ENCODE assay signal across 20 cellular contexts in genomic region chr1:24902471-24902891, GRCh38. TPM values are rescaled to one million over a fixed set of nuclear protein-coding genes. Genes with fewer than 3 reads are reported as not detected.
A peak's percentile ranks its signal among the peaks of the same experiment; 100 is the strongest.
DNase-seq lines count a peak whose midpoint lies in the region; ATAC-seq, FAIRE-seq and TF ChIP-seq lines count a peak whose summit lies in the region.
"Had no signal": no experiment of that assay in that cellular context is flagged by ENCODE, and none has a peak within 500 bp of the region (broad histone marks: within the 10 kb centered on the region; RNA-seq: fewer than 3 reads in every experiment).

No MANE protein-coding gene starts in this region.

- peak overlapping the region; percentile 17 for H3K4me3 Mint-ChIP-seq in activated CD8-positive, alpha-beta T cell treated with anti-CD3 and anti-CD28 coated beads for 36 hours
- H3K4me3 Mint-ChIP-seq in WTC11, result no peak overlapping the region
- H3K4me3 Mint-ChIP-seq: activated naive CD4-positive, alpha-beta T cell treated with anti-CD3 and anti-CD28 coated beads, Interleukin-2, amount 50 U/mL, for 24 hours; T-cell had no signal

- H3K36me3 Mint-ChIP-seq in activated CD8-positive, alpha-beta T cell treated with anti-CD3 and anti-CD28 coated beads for 36 hours (ENCODE audit: low read depth), result peaks cover 54% of the 10 kb centered on the region
- no peaks in the 10 kb centered on the region for H3K36me3 Mint-ChIP-seq in WTC11
- H3K36me3 Mint-ChIP-seq: activated naive CD4-positive, alpha-beta T cell treated with anti-CD3 and anti-CD28 coated beads, Interleukin-2, amount 50 U/mL, for 24 hours had no signal

- H4K20me1 ChIP-seq in HepG2 (ENCODE audit: insufficient read depth, low read length), result no peaks in the 10 kb centered on the region

- no TSS peak for BruUV-seq in HepG2 (replicated peaks; lab: Mats Ljungman, UMichigan)

- H3K9ac ChIP-seq in HepG2 (ENCODE audit: insufficient read depth, low read depth, low read length) (no peak overlapping the region), kidney (ENCODE audit: low read length in 2 of 2) (no peak overlapping the region)
- H3K9ac ChIP-seq: KMS-11 had no signal

- DNase-seq in right lobe of liver (peak; percentile 11 to 37 (median 35)), HepG2 (ENCODE audit: low spot score) (no peak), kidney (peak; percentile 59), stomach (peak; percentile 19), WTC11 (ENCODE audit: low spot score) (no peak)
- DNase-seq in activated CD8-positive, alpha-beta T cell treated with anti-CD3 and anti-CD28 coated beads for 36 hours, result no peak
- DNase-seq: AML-193, brain microvascular endothelial cell, Calu3, dermis blood vessel endothelial cell, foreskin keratinocyte, NCI-H2029 treated with DMSO at 0.1 percent for 48 hours, NCI-H510A treated with DMSO at 0.1 percent for 48 hours had no signal

- H3K4me1 ChIP-seq in right lobe of liver (no peaks in the 10 kb centered on the region), HepG2 (ENCODE audit: insufficient read depth, low read length) (no peaks in the 10 kb centered on the region; the same call in 1 of the 2 replicates), kidney (ENCODE audit: control insufficient read depth in 1 of 2, insufficient read depth in 1 of 2, low read depth in 1 of 2, low read length in 2 of 2) (no peaks in the 10 kb centered on the region), stomach (peaks cover 0 to 10% (median 0%) of the 10 kb centered on the region in 4 donors)
- H3K4me1 ChIP-seq: foreskin keratinocyte, vagina had no signal

- no peaks in the 10 kb centered on the region for H3K9me3 ChIP-seq in right lobe of liver
- no peaks in the 10 kb centered on the region for H3K9me3 ChIP-seq in HepG2 (ENCODE audit: low read length)
- no peaks in the 10 kb centered on the region for H3K9me3 ChIP-seq in kidney (ENCODE audit: control insufficient read depth in 1 of 2, low read length in 2 of 2)
- H3K9me3 ChIP-seq in stomach, result no peaks in the 10 kb centered on the region
- H3K9me3 ChIP-seq: vagina had no signal

- H3K27ac ChIP-seq in right lobe of liver, result no peak overlapping the region
- no peak overlapping the region for H3K27ac ChIP-seq in HepG2 (ENCODE audit: extremely low read length, insufficient read depth, low read length)
- no peak overlapping the region for H3K27ac ChIP-seq in kidney (ENCODE audit: low read depth in 2 of 2, low read length in 2 of 2)
- no peak overlapping the region for H3K27ac ChIP-seq in stomach
- H3K27ac ChIP-seq: brain microvascular endothelial cell, epithelial cell of prostate, foreskin keratinocyte, KMS-11, vagina had no signal

- H3K4me1 Mint-ChIP-seq in activated CD8-positive, alpha-beta T cell treated with anti-CD3 and anti-CD28 coated beads for 36 hours (ENCODE audit: low read depth), result peaks cover 44% of the 10 kb centered on the region
- H3K4me1 Mint-ChIP-seq in WTC11, result peaks cover 7% of the 10 kb centered on the region

- CTCF ChIA-PET in HepG2 (lab: Yijun Ruan, JAX; ENCODE audit: low intra/inter-chr PET ratio, low total read pairs) (no interaction called here), WTC11 (lab: Charles Lee) (interaction anchor here (1.2 kb wide), 1 partner anchor 72 kb away, joined by 3 read pairs; no protein-coding TSS in a partner anchor)
- CTCF ChIA-PET in activated CD8-positive, alpha-beta T cell treated with anti-CD3 and anti-CD28 coated beads for 36 hours (lab: Charles Lee), result no interaction called here

- H3K4me2 ChIP-seq in HepG2 (ENCODE audit: low read depth, low read length), result no peak overlapping the region
- H3K4me2 ChIP-seq: KMS-11 had no signal

- in situ Hi-C loops in HepG2 (cut with HindIII; ENCODE audit: extremely low pct_ligation_motif_present, low pct_unique_long_range_greater_than_20kb), result no loop called here

- no peak for TF ChIP-seq CTCF in right lobe of liver (IDR thresholded peaks at IDR 0.05)
- no peak for TF ChIP-seq CTCF in HepG2 (CRISPR knock-in tag; IDR thresholded peaks at IDR 0.05)
- no peak for TF ChIP-seq CTCF in activated CD8-positive, alpha-beta T cell treated with anti-CD3 and anti-CD28 coated beads for 36 hours (IDR thresholded peaks at IDR 0.05)
- no peak for TF ChIP-seq CTCF in kidney (IDR thresholded peaks at IDR 0.05; ENCODE audit: borderline replicate concordance, extremely low read depth, insufficient read depth)
- TF ChIP-seq CTCF in stomach (IDR thresholded peaks at IDR 0.05), result no peak
- TF ChIP-seq CTCF in WTC11 (IDR thresholded peaks at IDR 0.05), result no peak

- H3K36me3 ChIP-seq in right lobe of liver, result no peaks in the 10 kb centered on the region
- no peaks in the 10 kb centered on the region for H3K36me3 ChIP-seq in HepG2 (replicated peaks in 1 of 2; ENCODE audit: control insufficient read depth in 1 of 2, insufficient read depth in 2 of 2, low read length in 2 of 2)
- H3K36me3 ChIP-seq in kidney (ENCODE audit: control insufficient read depth in 1 of 2, insufficient read depth in 2 of 2, low read length in 2 of 2), result no peaks in the 10 kb centered on the region
- peaks cover 0 to 56% (median 4%) of the 10 kb centered on the region in 4 donors for H3K36me3 ChIP-seq in stomach
- H3K36me3 ChIP-seq: vagina had no signal

- no peaks in the 10 kb centered on the region for H3K27me3 Mint-ChIP-seq in activated CD8-positive, alpha-beta T cell treated with anti-CD3 and anti-CD28 coated beads for 36 hours
- no peaks in the 10 kb centered on the region for H3K27me3 Mint-ChIP-seq in WTC11 (ENCODE audit: low read depth)
- H3K27me3 Mint-ChIP-seq: activated naive CD4-positive, alpha-beta T cell treated with anti-CD3 and anti-CD28 coated beads, Interleukin-2, amount 50 U/mL, for 24 hours; T-cell had no signal

- H3K79me2 ChIP-seq in HepG2 (ENCODE audit: insufficient read depth, low read length), result no peaks in the 10 kb centered on the region

- no peak overlapping the region for H2AFZ ChIP-seq in HepG2 (ENCODE audit: low read length)

- FAIRE-seq in HepG2 (lab: Jason Lieb, UNC), result no peak
- FAIRE-seq in kidney (lab: Jason Lieb, UNC), result no peak

- no peak overlapping the region for H3K4me3 ChIP-seq in right lobe of liver
- H3K4me3 ChIP-seq in HepG2 (replicated peaks in 1 of 3; ENCODE audit: insufficient read depth in 1 of 3, low read depth in 2 of 3, low read length in 3 of 3), result no peak overlapping the region
- no peak overlapping the region for H3K4me3 ChIP-seq in kidney (ENCODE audit: low read length in 2 of 2)
- no peak overlapping the region for H3K4me3 ChIP-seq in stomach
- H3K4me3 ChIP-seq: vagina had no signal

- ATAC-seq in right lobe of liver (no peak), HepG2 (no peak), WTC11 (no peak), GM19023 (IDR thresholded peaks at IDR 0.05; ENCODE audit: unreplicated experiment) (no peak)
- ATAC-seq in activated CD8-positive, alpha-beta T cell treated with anti-CD3 and anti-CD28 coated beads for 36 hours, result no peak
- ATAC-seq: foreskin keratinocyte, Right ventricle myocardium inferior, T-cell had no signal

- TF ChIP-seq POLR2A in right lobe of liver (IDR thresholded peaks at IDR 0.05) (no peak), HepG2 (IDR thresholded peaks at IDR 0.05; ENCODE audit: insufficient read depth in 1 of 2, low read depth in 2 of 2, low read length in 2 of 2) (no peak), stomach (IDR thresholded peaks at IDR 0.05) (no peak)

- POLR2A ChIA-PET in HepG2 (lab: Yijun Ruan, JAX) (no interaction called here), WTC11 (lab: Charles Lee) (no interaction called here)
- POLR2A ChIA-PET in activated CD8-positive, alpha-beta T cell treated with anti-CD3 and anti-CD28 coated beads for 36 hours (lab: Charles Lee), result interaction anchor here (0.5 to 1.8 kb wide), 3 partner anchors 10 to 46 kb away, joined by 3 to 7 read pairs (median 3); no protein-coding TSS in a partner anchor

- no peak overlapping the region for H3K27ac Mint-ChIP-seq in activated CD8-positive, alpha-beta T cell treated with anti-CD3 and anti-CD28 coated beads for 36 hours
- no peak overlapping the region for H3K27ac Mint-ChIP-seq in WTC11
- H3K27ac Mint-ChIP-seq: activated naive CD4-positive, alpha-beta T cell treated with anti-CD3 and anti-CD28 coated beads, Interleukin-2, amount 50 U/mL, for 24 hours; T-cell had no signal

- intact Hi-C loops in right lobe of liver (cut with DNase I) (loop anchor here in 1 of 2 donors (10.0 kb wide), 1 partner anchor 48 kb away; no protein-coding TSS in a partner anchor), HepG2 (cut with micrococcal nuclease; ENCODE audit: unreplicated experiment) (no loop called here), kidney (cut with DNase I) (no loop called here), stomach (cut with DNase I; ENCODE audit: low total_unique reads) (no loop called here)
- intact Hi-C loops in activated CD8-positive, alpha-beta T cell treated with anti-CD3 and anti-CD28 coated beads for 36 hours (cut with micrococcal nuclease), result no loop called here

- H3K9me3 Mint-ChIP-seq in activated CD8-positive, alpha-beta T cell treated with anti-CD3 and anti-CD28 coated beads for 36 hours, result no peaks in the 10 kb centered on the region
- no peaks in the 10 kb centered on the region for H3K9me3 Mint-ChIP-seq in WTC11
- H3K9me3 Mint-ChIP-seq: activated naive CD4-positive, alpha-beta T cell treated with anti-CD3 and anti-CD28 coated beads, Interleukin-2, amount 50 U/mL, for 24 hours; T-cell had no signal

- TF ChIP-seq EP300 in HepG2 (IDR thresholded peaks at IDR 0.05; ENCODE audit: low read depth in 2 of 2, low read length in 2 of 2), result no peak
- TF ChIP-seq EP300 in HepG2 (CRISPR knock-in tag; IDR thresholded peaks at IDR 0.05; ENCODE audit: borderline replicate concordance), result no peak
- TF ChIP-seq EP300 in stomach (IDR thresholded peaks at IDR 0.05), result no peak

- no peak for TF ChIP-seq RAD21 in HepG2 (CRISPR knock-in tag; IDR thresholded peaks at IDR 0.05)

- H3K27me3 ChIP-seq in right lobe of liver (no peaks in the 10 kb centered on the region), HepG2 (ENCODE audit: control insufficient read depth in 1 of 2, insufficient read depth in 2 of 2, low read length in 2 of 2) (peaks cover 3 to 19% of the 10 kb centered on the region in 2 experiments; a peak in 4 of 5 replicates), stomach (peaks cover 0 to 60% (median 6%) of the 10 kb centered on the region in 3 donors)
- H3K27me3 ChIP-seq: brain microvascular endothelial cell, vagina had no signal

- WGBS in right lobe of liver (ENCODE audit: insufficient coverage, low coverage, low lambda C conversion rate, missing lambda C conversion rate), result 93% methylated on average over 12 of the region's 22 CpGs
- 79% methylated on average over 22 of the region's 22 CpGs for WGBS in HepG2 (ENCODE audit: low lambda C conversion rate)
- WGBS in stomach, 5 donors, result 93 to 96% (median 94%) methylated on average over 18 to 22 of the region's 22 CpGs

RNA-seq across cellular contexts. Expression of gene RUNX3, which starts 27.6 kb away (rescaled TPM):
- 1 to 10 TPM in 3 of 6 experiments, under 1 TPM in 3; 0.46 to 3.1 (median 0.84) TPM for total RNA-seq in right lobe of liver
- total RNA-seq in HepG2 (2016; rRNA removed; fragmentation: Illumina TruSeq; extraction: Trizol), result 0.04 TPM in 1 of 2 replicates, not detected in the other
- total RNA-seq in HepG2 (2016; cell fraction: cytosol; rRNA removed; fragmentation: Illumina TruSeq; extraction: Trizol; ENCODE audit: low read depth), result not detected in 2 replicates
- total RNA-seq in HepG2 (2016; cell fraction: insoluble cytoplasmic fraction; rRNA removed; fragmentation: Illumina TruSeq; extraction: Trizol), result 0.04 and 0.06 TPM in 2 replicates
- total RNA-seq in HepG2 (2016; cell fraction: membrane; rRNA removed; fragmentation: Illumina TruSeq; extraction: Trizol), result 0.07 TPM in 1 of 2 replicates, not detected in the other
- not detected in 2 replicates for total RNA-seq in HepG2 (2016; cell fraction: nucleus; rRNA removed; fragmentation: Illumina TruSeq; extraction: Trizol)
- 0.17 and 0.22 TPM in 2 replicates for polyA plus RNA-seq in HepG2 (2011; rRNA removed)
- 0.12 and 0.21 TPM in 2 replicates for polyA plus RNA-seq in HepG2 (2011; cell fraction: cytosol; rRNA removed)
- polyA plus RNA-seq in HepG2 (2011; cell fraction: nucleus; rRNA removed), result 0.26 and 0.35 TPM in 2 replicates
- 0.67 and 0.68 TPM in 2 replicates for polyA plus RNA-seq in HepG2 (2012)
- polyA plus RNA-seq in HepG2 (2016; cell fraction: cytosol; fragmentation: Illumina TruSeq; extraction: Trizol; ENCODE audit: low read depth), result 0.07 TPM in 1 of 2 replicates, not detected in the other
- 0.05 and 0.15 TPM in 2 replicates for polyA plus RNA-seq in HepG2 (2016; cell fraction: insoluble cytoplasmic fraction; fragmentation: Illumina TruSeq; extraction: Trizol; ENCODE audit: low read depth)
- polyA plus RNA-seq in HepG2 (2016; cell fraction: membrane; fragmentation: Illumina TruSeq; extraction: Trizol; ENCODE audit: low read depth), result 0.09 and 0.14 TPM in 2 replicates
- 0.19 TPM in 1 of 2 replicates, not detected in the other for polyA plus RNA-seq in HepG2 (2016; cell fraction: nucleus; fragmentation: Illumina TruSeq; extraction: Trizol; ENCODE audit: insufficient read depth, low read depth)
- 0.74 TPM in 1 of 2 replicates, not detected in the other for polyA minus RNA-seq in HepG2 (2011; rRNA and poly(A)+ RNA removed; ENCODE audit: low replicate concordance)
- polyA minus RNA-seq in HepG2 (2011; cell fraction: cytosol; rRNA and poly(A)+ RNA removed), result 0.18 and 0.89 TPM in 2 replicates
- 0.12 TPM in 1 of 2 replicates, not detected in the other for polyA minus RNA-seq in HepG2 (2011; cell fraction: nucleus; rRNA and poly(A)+ RNA removed)
- total RNA-seq in activated CD8-positive, alpha-beta T cell treated with anti-CD3 and anti-CD28 coated beads for 36 hours, result 100 to 1,000 TPM; 180 to 183 TPM
- 7.9 TPM for total RNA-seq in kidney
- polyA plus RNA-seq in kidney (ENCODE audit: insufficient read depth, low read depth, low replicate concordance), result 0.47 TPM
- 1 to 10 TPM in 3 of 5 donors, under 1 TPM in 1, not detected in 1; 0.29 to 6.1 (median 3.2) TPM for total RNA-seq in stomach
- 1 to 10 TPM; 1.5 to 4.0 (median 2.6) TPM for polyA plus RNA-seq in stomach
- total RNA-seq in WTC11 (2021), result 1.5 to 1.8 TPM (median 1.8 TPM) in 3 replicates
- total RNA-seq: dermis blood vessel endothelial cell, foreskin keratinocyte had no signal

Comparison
In these comparisons a context has a peak if more than half of its experiments do, and no peak if none do; other contexts are left out.
1. DNase-seq: peak in right lobe of liver (3 of 3), kidney (single experiment) and stomach (single experiment); none in HepG2 (single experiment), activated CD8-positive, alpha-beta T cell treated with anti-CD3 and anti-CD28 coated beads for 36 hours (single experiment) and WTC11 (single experiment).
2. RNA of gene RUNX3, which starts 27.6 kb away (total RNA-seq): 180 to 183 TPM in activated CD8-positive, alpha-beta T cell treated with anti-CD3 and anti-CD28 coated beads for 36 hours; 7.9 TPM in kidney (single experiment), 1.5 to 1.8 TPM in WTC11, 0.29 to 6.1 TPM in stomach, 0.46 to 3.1 TPM in right lobe of liver and 0.04 to 0.07 TPM in HepG2; every median in the first group is over 10 times any median in the second.